In the genomic region with DNA sequence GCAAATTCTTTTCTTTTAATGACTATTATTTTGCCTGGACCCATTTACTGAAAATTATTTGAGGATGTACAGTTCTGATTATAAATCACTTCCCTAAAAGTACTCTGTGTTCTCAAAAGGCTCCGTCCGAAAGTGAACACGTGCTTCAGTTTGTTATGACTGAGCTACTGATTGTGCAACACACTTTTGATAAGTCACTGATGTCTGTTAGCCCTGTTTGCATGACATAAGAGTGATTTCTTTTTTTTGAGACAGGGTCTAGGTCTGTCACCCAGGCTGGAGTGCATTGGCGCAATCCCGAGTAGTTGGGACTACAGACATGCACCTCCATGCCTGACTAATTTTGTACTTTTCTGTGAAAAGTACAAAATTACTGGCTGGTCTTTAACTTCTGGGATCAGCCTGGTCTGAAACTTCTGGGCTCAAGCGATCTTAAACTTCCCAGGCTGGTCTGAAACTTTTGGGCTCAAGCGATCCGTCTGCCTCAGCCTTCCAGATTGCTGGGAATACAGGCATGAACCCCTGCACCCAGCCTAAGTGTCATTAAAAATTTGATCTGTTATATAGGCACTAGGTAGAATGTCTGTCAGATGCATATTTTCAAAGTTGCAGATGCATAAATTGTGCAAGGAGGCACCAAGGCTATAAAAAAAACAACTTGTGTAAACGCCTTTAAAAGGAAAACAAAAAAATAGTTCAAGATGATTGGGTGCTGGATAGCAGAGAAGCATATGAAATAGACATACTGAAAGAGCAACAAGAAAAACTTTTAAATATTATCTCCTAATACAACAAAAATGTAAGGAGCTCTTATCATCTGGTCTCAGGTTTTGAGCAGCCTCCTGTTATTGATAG, we compare ENCODE assay signal across 11 cellular contexts.
DNase-seq lines count a peak whose midpoint lies in the region; ATAC-seq and TF ChIP-seq lines count a peak whose summit lies in the region.
"Had no signal": no experiment of that assay in that cellular context is flagged by ENCODE, and none has a peak within 500 bp of the region (broad histone marks: within the 10 kb centered on the region; RNA-seq: fewer than 3 reads in every experiment).

No MANE protein-coding gene starts in this region.

- no peaks in the 10 kb centered on the region for H3K27me3 ChIP-seq in transverse colon
- no peaks in the 10 kb centered on the region for H3K27me3 ChIP-seq in A673 (replicated peaks; ENCODE audit: insufficient read depth, low read depth, low read length, poor library complexity)

- H3K27me3 Mint-ChIP-seq in chondrocyte (ENCODE audit: low read depth), result no peaks in the 10 kb centered on the region

- BruUV-seq in A673 (replicated peaks; lab: Mats Ljungman, UMichigan), result no TSS peak

- H3K9me3 Mint-ChIP-seq in chondrocyte (ENCODE audit: low read depth), result no peaks in the 10 kb centered on the region
- H3K9me3 Mint-ChIP-seq: endodermal cell; naive thymus-derived CD8-positive, alpha-beta T cell had no signal

- in situ Hi-C loops in transverse colon (cut with MboI; ENCODE audit: low pct_ligation_motif_present in 1 of 4, low pct_unique_long_range_greater_than_20kb in 1 of 4, low sequenced_read_pairs in 3 of 4), result no loop called here

- H3K27ac Mint-ChIP-seq in chondrocyte (ENCODE audit: unreplicated experiment), result peak overlapping the region; percentile 23
- H3K27ac Mint-ChIP-seq: endodermal cell; naive thymus-derived CD8-positive, alpha-beta T cell had no signal

- intact Hi-C loops in transverse colon (cut with DNase I; ENCODE audit: low total_unique reads) (no loop called here), A673 (cut with micrococcal nuclease; ENCODE audit: unreplicated experiment) (no loop called here)

- CTCF ChIA-PET in A673 (lab: Charles Lee), result no interaction called here

- DNase-seq in chondrocyte (ENCODE audit: low spot score) (no peak), medulla oblongata (ENCODE audit: extremely low spot score) (peak; percentile 86), transverse colon (no peak), COR-L47 (lab: John Stamatoyannopoulos, UW) (no peak), cerebellar cortex (ENCODE audit: low spot score) (no peak), A673 (ENCODE audit: low spot score) (no peak)
- DNase-seq: endodermal cell; naive thymus-derived CD8-positive, alpha-beta T cell had no signal

- H3K4me1 Mint-ChIP-seq in chondrocyte (ENCODE audit: low read depth), result peaks cover 22% of the 10 kb centered on the region
- H3K4me1 Mint-ChIP-seq: naive thymus-derived CD8-positive, alpha-beta T cell had no signal

- peaks cover 3% of the 10 kb centered on the region for H3K36me3 Mint-ChIP-seq in chondrocyte (ENCODE audit: low read depth)
- H3K36me3 Mint-ChIP-seq: naive thymus-derived CD8-positive, alpha-beta T cell had no signal

- TF ChIP-seq CTCF in chondrocyte (IDR thresholded peaks at IDR 0.05), result no peak
- TF ChIP-seq CTCF in transverse colon (IDR thresholded peaks at IDR 0.05), result no peak
- no peak for TF ChIP-seq CTCF in A673 (conservative IDR thresholded peaks at IDR 0.05; ENCODE audit: low read depth, low read length)

- H3K4me3 ChIP-seq in transverse colon, result no peak overlapping the region
- H3K4me3 ChIP-seq in A673 (ENCODE audit: low read depth, low read length, poor library complexity, severe bottlenecking), result no peak overlapping the region
- H3K4me3 ChIP-seq: SK-N-MC had no signal

- H3K36me3 ChIP-seq in transverse colon (no peaks in the 10 kb centered on the region), A673 (ENCODE audit: insufficient read depth, low read length, poor library complexity, severe bottlenecking) (no peaks in the 10 kb centered on the region)

- no peaks in the 10 kb centered on the region for H3K9me3 ChIP-seq in transverse colon
- H3K9me3 ChIP-seq in A673 (ENCODE audit: low read depth, low read length, poor library complexity, severe bottlenecking), result no peaks in the 10 kb centered on the region

- H3K27ac ChIP-seq in transverse colon (peak overlapping the region; percentile 33 to 77 (median 60)), A673 (ENCODE audit: low read depth, low read length, poor library complexity, severe bottlenecking) (no peak overlapping the region)
- H3K27ac ChIP-seq: SK-N-MC had no signal

- TF ChIP-seq POLR2A in transverse colon (IDR thresholded peaks at IDR 0.05), result no peak

- ATAC-seq in HG03342 (IDR thresholded peaks at IDR 0.05; ENCODE audit: unreplicated experiment), result peak; percentile 61
- no peak for ATAC-seq in HG03025 (IDR thresholded peaks at IDR 0.05; ENCODE audit: low FRiP score, unreplicated experiment)
- ATAC-seq: naive thymus-derived CD8-positive, alpha-beta T cell had no signal

- no peak overlapping the region for H3K4me3 Mint-ChIP-seq in chondrocyte (ENCODE audit: unreplicated experiment)
- H3K4me3 Mint-ChIP-seq: endodermal cell; naive thymus-derived CD8-positive, alpha-beta T cell had no signal

- POLR2A ChIA-PET in A673 (lab: Charles Lee; ENCODE audit: low non-redundant PET), result no interaction called here

- H3K4me1 ChIP-seq in transverse colon, result peaks cover 0 to 9% (median 3%) of the 10 kb centered on the region in 4 donors
- H3K4me1 ChIP-seq in A673 (ENCODE audit: insufficient read depth, low read length, poor library complexity, severe bottlenecking), result peaks cover 19% of the 10 kb centered on the region

- no peak for TF ChIP-seq EP300 in transverse colon (IDR thresholded peaks at IDR 0.05; ENCODE audit: low read depth)

- WGBS in transverse colon (ENCODE audit: low coverage in 1 of 2), 2 donors, result 39 to 63% methylated on average over 4 to 9 of the region's 9 CpGs
